Comparison of ENCODE assay signal across 18 cellular contexts in the genomic region with DNA sequence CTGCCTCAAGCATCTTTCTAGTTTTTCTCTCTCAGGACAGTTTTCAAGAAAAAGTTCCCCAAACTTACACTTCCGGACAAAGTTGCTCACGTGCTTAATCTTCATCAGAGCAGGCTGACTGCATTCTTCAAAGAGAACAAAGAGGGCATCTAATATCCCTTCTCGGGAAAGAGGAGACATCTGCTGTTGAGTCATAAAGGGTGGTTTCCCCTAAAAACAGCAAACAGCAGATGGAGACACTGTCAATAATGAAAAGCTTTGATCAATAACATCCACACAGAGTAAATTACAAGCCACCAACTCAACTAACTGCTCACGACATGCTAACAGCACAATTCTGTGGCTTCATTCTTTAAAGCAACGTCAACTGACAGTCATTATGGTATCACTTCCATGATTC. TPM values are rescaled to one million over a fixed set of nuclear protein-coding genes. Genes with fewer than 3 reads are reported as not detected.
DNase-seq lines count a peak whose midpoint lies in the region; ATAC-seq and FAIRE-seq lines count a peak whose summit lies in the region.
"Had no signal": no experiment of that assay in that cellular context is flagged by ENCODE, and none has a peak within 500 bp of the region (broad histone marks: within the 10 kb centered on the region; RNA-seq: fewer than 3 reads in every experiment).

No MANE protein-coding gene starts in this region.

- H3K27me3 Mint-ChIP-seq in CD4-positive, CD25-positive, alpha-beta regulatory T cell, result no peaks in the 10 kb centered on the region
- H3K27me3 Mint-ChIP-seq: activated CD4-positive, alpha-beta memory T cell treated with anti-CD3 and anti-CD28 coated beads for 36 hours; stimulated activated naive B cell treated with anti-CD40 and anti-IgM and Interleukin-4, amounts not matched to agents 10 μg/mL and 1 μg/mL and 100 μg/mL, for 72 hours had no signal

- H3K36me3 ChIP-seq in CD4-positive, CD25-positive, alpha-beta regulatory T cell (ENCODE audit: control insufficient read depth, insufficient read depth, low read length), result no peaks in the 10 kb centered on the region
- H3K36me3 ChIP-seq in mesodermal cell (ENCODE audit: control insufficient read depth, insufficient read depth, low read length), result peaks cover 85% of the 10 kb centered on the region
- H3K36me3 ChIP-seq: right atrium auricular region had no signal

- peaks cover 6% of the 10 kb centered on the region for H3K36me3 Mint-ChIP-seq in CD4-positive, CD25-positive, alpha-beta regulatory T cell
- H3K36me3 Mint-ChIP-seq: natural killer cell had no signal

- H3K4me1 ChIP-seq in CD4-positive, CD25-positive, alpha-beta regulatory T cell (ENCODE audit: control insufficient read depth, insufficient read depth, low read length, poor library complexity, severe bottlenecking), result no peaks in the 10 kb centered on the region
- peaks cover 4% of the 10 kb centered on the region for H3K4me1 ChIP-seq in mesodermal cell (ENCODE audit: control insufficient read depth, insufficient read depth, low read length, poor library complexity, severe bottlenecking)
- H3K4me1 ChIP-seq: right atrium auricular region had no signal

- no peaks in the 10 kb centered on the region for H3K27me3 ChIP-seq in CD4-positive, CD25-positive, alpha-beta regulatory T cell (ENCODE audit: control insufficient read depth, insufficient read depth, low read length)
- H3K27me3 ChIP-seq: right atrium auricular region had no signal

- no peak for FAIRE-seq in urothelium cell line (lab: Jason Lieb, UNC)

- WGBS in mesodermal cell (ENCODE audit: insufficient coverage in 2 of 2), 2 experiments, result 93 to 94% methylated on average over 3 to 5 of the region's 5 CpGs

- peak overlapping the region in 1 of 3 donors; percentile 65 for H3K27ac Mint-ChIP-seq in CD4-positive, CD25-positive, alpha-beta regulatory T cell
- H3K27ac Mint-ChIP-seq: activated CD4-positive, alpha-beta memory T cell treated with anti-CD3 and anti-CD28 coated beads for 36 hours; activated T-helper 2 cell treated with anti-CD3 and anti-CD28 coated beads, Interferon-gamma antibody, Interleukin-2, Interleukin-4, amounts not matched to agents 10 μg/mL and 5 μg/mL and 100 μg/mL, durations not matched to agents 14 hours and 24 hours and 36 hours; natural killer cell; stimulated activated naive B cell treated with anti-CD40 and anti-IgM and Interleukin-4, amounts not matched to agents 10 μg/mL and 1 μg/mL and 100 μg/mL, for 72 hours had no signal

- H3K4me1 Mint-ChIP-seq in CD4-positive, CD25-positive, alpha-beta regulatory T cell, result peaks cover 2 to 8% (median 5%) of the 10 kb centered on the region in 4 donors
- H3K4me1 Mint-ChIP-seq: natural killer cell; stimulated activated naive B cell treated with anti-CD40 and anti-IgM and Interleukin-4, amounts not matched to agents 10 μg/mL and 1 μg/mL and 100 μg/mL, for 72 hours had no signal

- no peak overlapping the region for H3K4me3 ChIP-seq in CD4-positive, CD25-positive, alpha-beta regulatory T cell (ENCODE audit: low read depth, low read length)
- peak overlapping the region; percentile 12; the same call in 1 of the 2 replicates for H3K4me3 ChIP-seq in Jurkat, Clone E6-1 (ENCODE audit: low read length)
- no peak overlapping the region for H3K4me3 ChIP-seq in mesodermal cell (ENCODE audit: extremely low read depth, insufficient read depth, low read length, poor library complexity, severe bottlenecking)
- H3K4me3 ChIP-seq: right atrium auricular region had no signal

- H3K9me3 ChIP-seq in CD4-positive, CD25-positive, alpha-beta regulatory T cell (ENCODE audit: control insufficient read depth in 2 of 2, low read length in 2 of 2), result no peaks in the 10 kb centered on the region
- no peaks in the 10 kb centered on the region for H3K9me3 ChIP-seq in mesodermal cell (ENCODE audit: control insufficient read depth, low read length)
- H3K9me3 ChIP-seq: right atrium auricular region had no signal

- DNase-seq in CD4-positive, CD25-positive, alpha-beta regulatory T cell, result peak in 1 of 3 donors; percentile 20
- DNase-seq in Jurkat, Clone E6-1 (ENCODE audit: low read depth, low spot score), result peak; percentile 84
- DNase-seq in dermis blood vessel endothelial cell (peak; percentile 73), urothelium cell line (ENCODE audit: low spot score) (no peak)
- no peak for DNase-seq in stimulated activated naive CD4-positive, alpha-beta T cell (lab: John Stamatoyannopoulos, UW)
- DNase-seq: activated CD4-positive, alpha-beta memory T cell treated with anti-CD3 and anti-CD28 coated beads for 36 hours; C1 segment of cervical spinal cord; GF-D8; natural killer cell; NCI-H1436; NCI-H526 treated with DMSO at 0.1 percent for 48 hours; stimulated activated CD4-positive, alpha-beta T cell treated with anti-CD3 and anti-CD28 coated beads, Interleukin-4, amount 100 ng/mL, for 4 hours; stimulated activated naive B cell treated with anti-CD40 and anti-IgM and Interleukin-4, amounts not matched to agents 10 μg/mL and 1 μg/mL and 100 μg/mL, for 72 hours had no signal

- ATAC-seq in CD4-positive, CD25-positive, alpha-beta regulatory T cell (ENCODE audit: low read depth in 2 of 2), result peak; percentile 45 to 58
- ATAC-seq in HG03280 (IDR thresholded peaks at IDR 0.05; ENCODE audit: unreplicated experiment), result no peak
- ATAC-seq in GM18502 (IDR thresholded peaks at IDR 0.05; ENCODE audit: poor library complexity, unreplicated experiment), result no peak
- ATAC-seq: natural killer cell; stimulated activated naive B cell treated with anti-CD40 and anti-IgM and Interleukin-4, amounts not matched to agents 10 μg/mL and 1 μg/mL and 100 μg/mL, for 72 hours had no signal

- no peaks in the 10 kb centered on the region for H3K9me3 Mint-ChIP-seq in CD4-positive, CD25-positive, alpha-beta regulatory T cell
- H3K9me3 Mint-ChIP-seq: activated CD4-positive, alpha-beta memory T cell treated with anti-CD3 and anti-CD28 coated beads for 36 hours; activated T-helper 2 cell treated with anti-CD3 and anti-CD28 coated beads, Interferon-gamma antibody, Interleukin-2, Interleukin-4, amounts not matched to agents 10 μg/mL and 5 μg/mL and 100 μg/mL, durations not matched to agents 14 hours and 24 hours and 36 hours; natural killer cell; stimulated activated naive B cell treated with anti-CD40 and anti-IgM and Interleukin-4, amounts not matched to agents 10 μg/mL and 1 μg/mL and 100 μg/mL, for 72 hours had no signal

- no peak overlapping the region for H3K27ac ChIP-seq in CD4-positive, CD25-positive, alpha-beta regulatory T cell (ENCODE audit: insufficient read depth, low read length, poor library complexity, severe bottlenecking)
- peak overlapping the region; percentile 45 for H3K27ac ChIP-seq in mesodermal cell (ENCODE audit: low read depth, low read length, severe bottlenecking)
- H3K27ac ChIP-seq: right atrium auricular region had no signal

- no peak overlapping the region for H3K4me3 Mint-ChIP-seq in CD4-positive, CD25-positive, alpha-beta regulatory T cell
- H3K4me3 Mint-ChIP-seq: activated CD4-positive, alpha-beta memory T cell treated with anti-CD3 and anti-CD28 coated beads for 36 hours; natural killer cell; stimulated activated naive B cell treated with anti-CD40 and anti-IgM and Interleukin-4, amounts not matched to agents 10 μg/mL and 1 μg/mL and 100 μg/mL, for 72 hours had no signal

RNA-seq across cellular contexts. Expression of gene CIT, which starts 8.1 kb away (rescaled TPM):
- 6.3 TPM for total RNA-seq in CD4-positive, CD25-positive, alpha-beta regulatory T cell
- polyA plus RNA-seq in CD4-positive, CD25-positive, alpha-beta regulatory T cell, result 1 to 10 TPM in 2 of 4 donors, under 1 TPM in 2; 0.32 to 1.2 (median 0.67) TPM
- 28.2 TPM for polyA plus RNA-seq in Jurkat, Clone E6-1 (2012; ENCODE audit: insufficient read depth, insufficient read length)
- total RNA-seq in dermis blood vessel endothelial cell, result 4.4 and 24.4 TPM in 2 replicates
- 24.1 TPM for polyA plus RNA-seq in mesodermal cell (2013, experiment 1 of 2)
- 25.9 TPM for polyA plus RNA-seq in mesodermal cell (2013, experiment 2 of 2)

Comparison
In these comparisons a context has a peak if more than half of its experiments do, and no peak if none do; other contexts are left out.
1. ATAC-seq: peak in CD4-positive, CD25-positive, alpha-beta regulatory T cell (2 of 2); none in HG03280 (single experiment) and GM18502 (single experiment).
2. DNase-seq: peak in Jurkat, Clone E6-1 (single experiment) and dermis blood vessel endothelial cell (single experiment); none in urothelium cell line (single experiment) and stimulated activated naive CD4-positive, alpha-beta T cell (0 of 6).